ENCODE assay signal across 8 cellular contexts in the genomic region with DNA sequence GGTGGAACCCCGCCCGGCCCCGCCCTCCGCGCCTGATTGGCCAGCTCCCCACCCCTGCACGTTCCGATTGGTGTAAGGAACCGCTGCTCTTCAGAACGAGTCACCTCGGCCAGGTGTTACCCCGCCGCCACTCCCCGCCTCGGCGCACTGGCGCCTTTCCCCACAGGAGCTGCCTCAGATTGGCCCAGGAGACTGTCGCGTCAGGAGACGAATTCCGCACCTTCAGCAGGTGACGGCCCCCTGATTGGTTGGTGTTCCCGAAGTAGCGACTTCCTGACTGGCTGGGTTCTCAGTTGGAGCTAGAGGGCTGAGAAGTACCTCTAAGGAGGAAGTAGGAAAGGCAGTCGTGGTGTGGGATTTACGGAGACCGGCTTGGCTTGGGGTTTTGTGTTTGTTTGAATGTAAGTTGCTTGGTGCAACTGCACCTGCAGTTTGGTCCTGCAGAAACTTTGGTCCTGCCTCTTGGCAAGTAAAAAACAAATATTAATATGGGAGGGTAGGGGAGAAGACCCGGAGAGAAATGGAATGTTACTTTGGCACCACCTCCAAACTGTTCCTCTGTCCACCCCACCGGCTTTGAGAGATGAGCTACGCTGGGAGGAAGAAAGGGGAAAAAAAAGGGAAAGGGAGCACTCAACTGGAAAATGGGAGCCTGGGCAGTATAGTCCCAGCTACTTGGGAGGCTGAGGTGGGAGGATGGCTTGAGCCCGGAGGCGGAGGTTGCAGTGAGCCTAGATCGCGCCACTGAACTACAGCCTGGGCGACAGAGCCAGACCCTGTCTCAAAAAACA. TPM values are rescaled to one million over a fixed set of nuclear protein-coding genes. Genes with fewer than 3 reads are reported as not detected.
DNase-seq lines count a peak whose midpoint lies in the region; ATAC-seq and TF ChIP-seq lines count a peak whose summit lies in the region.

No MANE protein-coding gene starts in this region.

- H3K36me3 Mint-ChIP-seq in T-helper 2 cell treated with Interferon-gamma antibody and Interleukin-4, amounts not matched to agents 5 μg/mL and 100 μg/mL, for 36 hours (ENCODE audit: low read depth): no peaks in the 10 kb centered on the region

- WGBS in iPS DF 6.9 (ENCODE audit: insufficient coverage, insufficient read length): no CpG with 5 or more reads among the region's 34 CpGs
- WGBS in sigmoid colon, 2 donors: 11 to 13% methylated on average over 34 of the region's 34 CpGs

- H3K27ac ChIP-seq in iPS DF 6.9 (ENCODE audit: low read length) (no peak overlapping the region), sigmoid colon (peak overlapping the region; percentile 28 to 76 (median 60))

- in situ Hi-C loops in GM13977 (cut with MboI; ENCODE audit: low pct_unique_long_range_greater_than_20kb, low sequenced_read_pairs, unreplicated experiment): no loop called here
- in situ Hi-C loops in astrocyte of the cerebellum (cut with HindIII; ENCODE audit: low sequenced_read_pairs): no loop called here

- H3K27ac Mint-ChIP-seq in T-helper 2 cell treated with Interferon-gamma antibody and Interleukin-4, amounts not matched to agents 5 μg/mL and 100 μg/mL, for 36 hours: peak overlapping the region; percentile 87

- TF ChIP-seq CTCF in GM13977 (IDR thresholded peaks at IDR 0.05; ENCODE audit: extremely low read depth, insufficient read depth, missing control alignments) (no peak), astrocyte of the cerebellum (IDR thresholded peaks at IDR 0.05; ENCODE audit: low read depth, low read length, missing control alignments) (no peak), sigmoid colon (IDR thresholded peaks at IDR 0.05) (no peak)

- H3K36me3 ChIP-seq in iPS DF 6.9 (ENCODE audit: control insufficient read depth, insufficient read depth, low read length) (no peaks in the 10 kb centered on the region), sigmoid colon (no peaks in the 10 kb centered on the region)

- H3K9me3 Mint-ChIP-seq in T-helper 2 cell treated with Interferon-gamma antibody and Interleukin-4, amounts not matched to agents 5 μg/mL and 100 μg/mL, for 36 hours: no peaks in the 10 kb centered on the region

- TF ChIP-seq POLR2A in sigmoid colon (IDR thresholded peaks at IDR 0.05): peak in 1 of 2 donors; percentile 64

- H3K27me3 Mint-ChIP-seq in T-helper 2 cell treated with Interferon-gamma antibody and Interleukin-4, amounts not matched to agents 5 μg/mL and 100 μg/mL, for 36 hours (ENCODE audit: low read depth): no peaks in the 10 kb centered on the region

- peaks cover 24% of the 10 kb centered on the region for H3K4me1 Mint-ChIP-seq in T-helper 2 cell treated with Interferon-gamma antibody and Interleukin-4, amounts not matched to agents 5 μg/mL and 100 μg/mL, for 36 hours (ENCODE audit: low read depth)

- H3K4me3 Mint-ChIP-seq in T-helper 2 cell treated with Interferon-gamma antibody and Interleukin-4, amounts not matched to agents 5 μg/mL and 100 μg/mL, for 36 hours: peak overlapping the region; percentile 93

- TF ChIP-seq EP300 in sigmoid colon (IDR thresholded peaks at IDR 0.05): no peak

- H3K4me1 ChIP-seq in iPS DF 6.9 (ENCODE audit: control insufficient read depth, insufficient read depth, low read length): peaks cover 3% of the 10 kb centered on the region
- peaks cover 0 to 17% (median 14%) of the 10 kb centered on the region in 4 donors for H3K4me1 ChIP-seq in sigmoid colon

- H3K27me3 ChIP-seq in iPS DF 6.9 (ENCODE audit: control insufficient read depth, insufficient read depth, low read length) (no peaks in the 10 kb centered on the region), sigmoid colon (peaks cover 0 to 35% (median 20%) of the 10 kb centered on the region in 3 donors)

- DNase-seq in GM13977 (ENCODE audit: low spot score) (peak; percentile 94), NCI-H1436 treated with DMSO at 0.1 percent for 48 hours (lab: John Stamatoyannopoulos, UW) (peak; percentile 94), astrocyte of the cerebellum (ENCODE audit: low read depth) (no peak), iPS DF 6.9 (ENCODE audit: low read depth, low spot score) (peak; percentile 100), sigmoid colon (peak; percentile 75), superior temporal gyrus (ENCODE audit: extremely low spot score) (no peak)
- DNase-seq in T-helper 2 cell treated with Interferon-gamma antibody and Interleukin-4, amounts not matched to agents 5 μg/mL and 100 μg/mL, for 36 hours (ENCODE audit: low spot score): peak; percentile 71

- intact Hi-C loops in sigmoid colon (cut with DNase I): no loop called here

- peak overlapping the region; percentile 50 for H3K4me3 ChIP-seq in astrocyte of the cerebellum (ENCODE audit: low read depth, low read length)
- peak overlapping the region; percentile 74; the same call in 1 of the 2 replicates for H3K4me3 ChIP-seq in iPS DF 6.9 (ENCODE audit: low read length)
- H3K4me3 ChIP-seq in sigmoid colon: peak overlapping the region; percentile 24 to 47 (median 42)

- H3K9me3 ChIP-seq in iPS DF 6.9 (ENCODE audit: control insufficient read depth, insufficient read depth, low read length) (no peaks in the 10 kb centered on the region), sigmoid colon (no peaks in the 10 kb centered on the region)

- peak; percentile 86 for ATAC-seq in HG02840 (IDR thresholded peaks at IDR 0.05; ENCODE audit: low FRiP score, unreplicated experiment)

RNA-seq across cellular contexts. Expression of gene F11R, which starts 0.4 kb away (rescaled TPM):
- 10 to 100 TPM in 1 of 4 donors, 1 to 10 TPM in 3; 2.7 to 30.5 (median 5.9) TPM for total RNA-seq in sigmoid colon
- 10 to 100 TPM; 15.6 to 96.7 (median 34.0) TPM for polyA plus RNA-seq in sigmoid colon

RNA-seq across cellular contexts. Expression of gene TSTD1, which starts 17.4 kb away (rescaled TPM):
- total RNA-seq in sigmoid colon: 10 to 100 TPM; 10.5 to 46.4 (median 27.8) TPM
- 100 to 1,000 TPM; 115 to 609 (median 268) TPM for polyA plus RNA-seq in sigmoid colon

RNA-seq across cellular contexts. Expression of gene USF1, which starts 24.4 kb away (rescaled TPM):
- 10 to 100 TPM; 54.8 to 76.2 (median 62.5) TPM for total RNA-seq in sigmoid colon
- polyA plus RNA-seq in sigmoid colon: 10 to 100 TPM; 25.8 to 84.6 (median 42.5) TPM

RNA-seq across cellular contexts. Expression of gene ARHGAP30, which starts 48.3 kb away (rescaled TPM):
- total RNA-seq in sigmoid colon: 1 to 10 TPM; 4.4 to 7.7 (median 6.6) TPM
- 10 to 100 TPM in 1 of 3 donors, 1 to 10 TPM in 2; 4.8 to 37.8 (median 4.9) TPM for polyA plus RNA-seq in sigmoid colon

Comparison
In these comparisons a context has a peak if more than half of its experiments do, and no peak if none do; other contexts are left out.
1. DNase-seq: peak in GM13977 (single experiment), NCI-H1436 treated with DMSO at 0.1 percent for 48 hours (single experiment), T-helper 2 cell treated with Interferon-gamma antibody and Interleukin-4, amounts not matched to agents 5 μg/mL and 100 μg/mL, for 36 hours (single experiment), iPS DF 6.9 (single experiment) and sigmoid colon (single experiment); none in astrocyte of the cerebellum (single experiment) and superior temporal gyrus (single experiment).
2. Peak in every context shown above with its lines, with median percentiles within 50 percentile points of each other: H3K4me3 ChIP-seq.